Comparison of ENCODE assay signal across 1 cellular context in genomic region chr1:201887116-201887866, GRCh38.
A peak's percentile ranks its signal among the peaks of the same experiment; 100 is the strongest.
TF ChIP-seq lines count a peak whose summit lies in the region.

No MANE protein-coding gene starts in this region.

TF ChIP-seq in K562, 482 proteins besides CTCF, POLR2A, EP300 and RAD21 (continued from another document):
- TF ChIP-seq MITF (IDR thresholded peaks at IDR 0.05), result no peak
- no peak for TF ChIP-seq RBM25 (IDR thresholded peaks at IDR 0.05; ENCODE audit: low read depth, low read length, severe bottlenecking)
- no peak for TF ChIP-seq HMGXB4 (CRISPR knock-in tag; IDR thresholded peaks at IDR 0.05)
- peak; percentile 70 to 81 for TF ChIP-seq FOXK2 (conservative IDR thresholded peaks at IDR 0.05 in 1 of 2, IDR thresholded peaks at IDR 0.05 in 1 of 2; ENCODE audit: low read depth in 2 of 2)
- TF ChIP-seq NR2C1 (IDR thresholded peaks at IDR 0.05), result no peak
- peak; percentile 53 for TF ChIP-seq NR2C1 (tag; IDR thresholded peaks at IDR 0.05)
- no peak for TF ChIP-seq ZBTB9 (CRISPR knock-in tag; IDR thresholded peaks at IDR 0.05)
- TF ChIP-seq MYC (IDR thresholded peaks at IDR 0.05; ENCODE audit: low read depth, low read length), result peak; percentile 72
- TF ChIP-seq MYC (CRISPR knock-in tag; IDR thresholded peaks at IDR 0.05; ENCODE audit: borderline replicate concordance, low read depth), result no peak
- no peak for TF ChIP-seq FOXK1 (CRISPR knock-in tag; IDR thresholded peaks at IDR 0.05; ENCODE audit: borderline replicate concordance)
- no peak for TF ChIP-seq FOXO4 (CRISPR knock-in tag; IDR thresholded peaks at IDR 0.05)
- TF ChIP-seq MBD1 (CRISPR knock-in tag; IDR thresholded peaks at IDR 0.05), result no peak
- TF ChIP-seq TFE3 (CRISPR knock-in tag; IDR thresholded peaks at IDR 0.05), result no peak
- no peak for TF ChIP-seq C11orf30 (IDR thresholded peaks at IDR 0.05; ENCODE audit: low read depth)
- no peak for TF ChIP-seq NR2C2 (CRISPR knock-in tag; IDR thresholded peaks at IDR 0.05)
- TF ChIP-seq NR2C2 (tag; IDR thresholded peaks at IDR 0.05), result peak; percentile 43; the same call in 1 of the 2 replicates
- peak; percentile 78 for TF ChIP-seq EHMT2 (IDR thresholded peaks at IDR 0.05)
- TF ChIP-seq EWSR1 (IDR thresholded peaks at IDR 0.05; ENCODE audit: borderline replicate concordance, low read depth, partially characterized antibody), result no peak
- peak; percentile 95 for TF ChIP-seq MECOM (CRISPR knock-in tag; IDR thresholded peaks at IDR 0.05)
- no peak for TF ChIP-seq FUS (optimal IDR thresholded peaks at IDR 0.05; ENCODE audit: low read depth, low read length)
- TF ChIP-seq KLF16 (IDR thresholded peaks at IDR 0.05), result no peak
- peak; percentile 78; the same call in 1 of the 2 replicates for TF ChIP-seq ZNF592 (IDR thresholded peaks at IDR 0.05)
- TF ChIP-seq JUND (IDR thresholded peaks at IDR 0.05; ENCODE audit: borderline replicate concordance, low read depth, low read length), result peak; percentile 73
- peak; percentile 58; the same call in 1 of the 3 replicates for TF ChIP-seq JUND (tag; IDR thresholded peaks at IDR 0.05; ENCODE audit: borderline replicate concordance, low read depth, low read length)
- TF ChIP-seq ZNF639 (CRISPR knock-in tag; conservative IDR thresholded peaks at IDR 0.05 in 1 of 2, IDR thresholded peaks at IDR 0.05 in 1 of 2), result peak in 1 of 2 experiments; percentile 41; a peak in 1 of 4 replicates
- TF ChIP-seq ZNF184 (CRISPR knock-in tag; IDR thresholded peaks at IDR 0.05), result no peak
- no peak for TF ChIP-seq HES1 (IDR thresholded peaks at IDR 0.05; ENCODE audit: low read depth)
- no peak for TF ChIP-seq CAMTA2 (CRISPR knock-in tag; conservative IDR thresholded peaks at IDR 0.05)
- no peak for TF ChIP-seq MED1 (CRISPR knock-in tag; IDR thresholded peaks at IDR 0.05; ENCODE audit: borderline replicate concordance)
- TF ChIP-seq RCOR1 (IDR thresholded peaks at IDR 0.05; ENCODE audit: borderline replicate concordance in 1 of 2, low read depth in 2 of 2, low read length in 2 of 2), result peak in 1 of 2 experiments; percentile 77; a peak in 2 of 4 replicates
- TF ChIP-seq SMARCA5 (IDR thresholded peaks at IDR 0.05), result no peak
- no peak for TF ChIP-seq NELFE (IDR thresholded peaks at IDR 0.05; ENCODE audit: insufficient read depth, insufficient read length)
- no peak for TF ChIP-seq FOXP1 (CRISPR knock-in tag; IDR thresholded peaks at IDR 0.05)
- TF ChIP-seq CREB3L1 (IDR thresholded peaks at IDR 0.05; ENCODE audit: borderline replicate concordance, low read depth), result no peak
- TF ChIP-seq DPF2 (IDR thresholded peaks at IDR 0.05), result peak; percentile 52
- no peak for TF ChIP-seq SIN3B (IDR thresholded peaks at IDR 0.05; ENCODE audit: low read depth)
- no peak for TF ChIP-seq PHF8 (IDR thresholded peaks at IDR 0.05; ENCODE audit: borderline replicate concordance, low read length)
- TF ChIP-seq CSDE1 (IDR thresholded peaks at IDR 0.05), result no peak
- no peak for TF ChIP-seq IFI16 (CRISPR knock-in tag; IDR thresholded peaks at IDR 0.05)
- no peak for TF ChIP-seq NRF1 (conservative IDR thresholded peaks at IDR 0.05 in 1 of 2, IDR thresholded peaks at IDR 0.05 in 1 of 2)
- TF ChIP-seq ZNF589 (CRISPR knock-in tag; IDR thresholded peaks at IDR 0.05; ENCODE audit: low read depth), result no peak
- TF ChIP-seq ETV5 (CRISPR knock-in tag; IDR thresholded peaks at IDR 0.05; ENCODE audit: low read depth), result no peak
- TF ChIP-seq ZNF324 (CRISPR knock-in tag; IDR thresholded peaks at IDR 0.05), result no peak
- no peak for TF ChIP-seq ATF4 (CRISPR knock-in tag; IDR thresholded peaks at IDR 0.05)
- no peak for TF ChIP-seq NCOA2 (IDR thresholded peaks at IDR 0.05; ENCODE audit: partially characterized antibody in 2 of 2)
- no peak for TF ChIP-seq HNRNPH1 (optimal IDR thresholded peaks at IDR 0.05; ENCODE audit: low read depth, low read length)
TF ChIP-seq in K562: peak in this region for 30.
